Comparison of ENCODE assay signal across 2 cellular contexts in the genomic region with DNA sequence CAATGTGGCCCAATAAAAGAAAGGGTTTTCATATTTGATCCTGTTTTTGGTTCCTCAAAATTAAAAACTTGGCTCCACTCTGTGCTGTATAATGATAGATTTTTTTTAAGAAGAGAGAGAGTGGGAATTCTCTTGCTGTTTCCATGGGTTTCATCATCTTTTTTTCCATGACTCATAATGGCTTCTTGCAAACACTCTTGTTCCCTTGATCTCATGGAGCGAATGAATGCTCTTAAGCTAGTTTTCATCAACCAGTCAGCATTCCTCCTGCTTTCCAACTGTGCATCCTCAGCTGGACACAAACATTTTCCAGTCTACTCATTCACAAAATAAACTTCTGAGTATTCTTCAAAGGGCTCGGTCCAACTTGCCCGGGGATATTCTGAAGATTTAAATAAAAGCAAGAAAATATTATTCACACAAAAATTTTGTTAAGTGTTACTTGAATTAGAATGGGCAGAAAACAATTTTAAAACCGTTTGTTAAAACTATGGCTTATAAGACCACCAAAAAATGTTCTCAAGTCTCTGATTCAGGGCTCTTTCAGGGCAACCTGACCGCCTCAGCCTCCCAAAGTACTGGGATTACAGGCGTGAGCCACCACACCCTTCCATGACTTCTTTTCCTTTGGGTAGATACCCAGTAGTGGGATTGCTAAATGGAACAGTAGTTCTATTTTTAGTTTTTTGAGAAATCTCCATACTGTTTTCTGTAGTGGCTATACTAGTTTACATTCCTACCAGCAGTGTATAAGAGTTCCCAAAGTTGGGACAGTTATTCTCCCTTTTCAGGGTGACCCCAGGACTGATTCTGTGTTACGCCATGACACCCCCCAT.
A peak's percentile ranks its signal among the peaks of the same experiment; 100 is the strongest.
TF ChIP-seq lines count a peak whose summit lies in the region.

No MANE protein-coding gene starts in this region.

TF ChIP-seq in endothelial cell of umbilical vein, 7 proteins besides CTCF, POLR2A, EP300 and RAD21 (continued from another document):
- TF ChIP-seq FOS (IDR thresholded peaks at IDR 0.05; ENCODE audit: borderline replicate concordance, insufficient read depth, low read length) (peak; percentile 7), POLR2AphosphoS5 (IDR thresholded peaks at IDR 0.05; ENCODE audit: insufficient read depth, low read depth, low read length) (no peak), GATA2 (IDR thresholded peaks at IDR 0.05; ENCODE audit: insufficient read depth, insufficient read length, low read depth, low read length) (no peak)

TF ChIP-seq in neural cell, 6 proteins besides CTCF, POLR2A, EP300 and RAD21 (continued from another document):
- TF ChIP-seq, protein P1, sequence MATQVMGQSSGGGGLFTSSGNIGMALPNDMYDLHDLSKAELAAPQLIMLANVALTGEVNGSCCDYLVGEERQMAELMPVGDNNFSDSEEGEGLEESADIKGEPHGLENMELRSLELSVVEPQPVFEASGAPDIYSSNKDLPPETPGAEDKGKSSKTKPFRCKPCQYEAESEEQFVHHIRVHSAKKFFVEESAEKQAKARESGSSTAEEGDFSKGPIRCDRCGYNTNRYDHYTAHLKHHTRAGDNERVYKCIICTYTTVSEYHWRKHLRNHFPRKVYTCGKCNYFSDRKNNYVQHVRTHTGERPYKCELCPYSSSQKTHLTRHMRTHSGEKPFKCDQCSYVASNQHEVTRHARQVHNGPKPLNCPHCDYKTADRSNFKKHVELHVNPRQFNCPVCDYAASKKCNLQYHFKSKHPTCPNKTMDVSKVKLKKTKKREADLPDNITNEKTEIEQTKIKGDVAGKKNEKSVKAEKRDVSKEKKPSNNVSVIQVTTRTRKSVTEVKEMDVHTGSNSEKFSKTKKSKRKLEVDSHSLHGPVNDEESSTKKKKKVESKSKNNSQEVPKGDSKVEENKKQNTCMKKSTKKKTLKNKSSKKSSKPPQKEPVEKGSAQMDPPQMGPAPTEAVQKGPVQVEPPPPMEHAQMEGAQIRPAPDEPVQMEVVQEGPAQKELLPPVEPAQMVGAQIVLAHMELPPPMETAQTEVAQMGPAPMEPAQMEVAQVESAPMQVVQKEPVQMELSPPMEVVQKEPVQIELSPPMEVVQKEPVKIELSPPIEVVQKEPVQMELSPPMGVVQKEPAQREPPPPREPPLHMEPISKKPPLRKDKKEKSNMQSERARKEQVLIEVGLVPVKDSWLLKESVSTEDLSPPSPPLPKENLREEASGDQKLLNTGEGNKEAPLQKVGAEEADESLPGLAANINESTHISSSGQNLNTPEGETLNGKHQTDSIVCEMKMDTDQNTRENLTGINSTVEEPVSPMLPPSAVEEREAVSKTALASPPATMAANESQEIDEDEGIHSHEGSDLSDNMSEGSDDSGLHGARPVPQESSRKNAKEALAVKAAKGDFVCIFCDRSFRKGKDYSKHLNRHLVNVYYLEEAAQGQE (IDR thresholded peaks at IDR 0.05; ENCODE audit: borderline replicate concordance), result peak; percentile 23
